ENCODE assay signal across 1 cellular context in the genomic region with DNA sequence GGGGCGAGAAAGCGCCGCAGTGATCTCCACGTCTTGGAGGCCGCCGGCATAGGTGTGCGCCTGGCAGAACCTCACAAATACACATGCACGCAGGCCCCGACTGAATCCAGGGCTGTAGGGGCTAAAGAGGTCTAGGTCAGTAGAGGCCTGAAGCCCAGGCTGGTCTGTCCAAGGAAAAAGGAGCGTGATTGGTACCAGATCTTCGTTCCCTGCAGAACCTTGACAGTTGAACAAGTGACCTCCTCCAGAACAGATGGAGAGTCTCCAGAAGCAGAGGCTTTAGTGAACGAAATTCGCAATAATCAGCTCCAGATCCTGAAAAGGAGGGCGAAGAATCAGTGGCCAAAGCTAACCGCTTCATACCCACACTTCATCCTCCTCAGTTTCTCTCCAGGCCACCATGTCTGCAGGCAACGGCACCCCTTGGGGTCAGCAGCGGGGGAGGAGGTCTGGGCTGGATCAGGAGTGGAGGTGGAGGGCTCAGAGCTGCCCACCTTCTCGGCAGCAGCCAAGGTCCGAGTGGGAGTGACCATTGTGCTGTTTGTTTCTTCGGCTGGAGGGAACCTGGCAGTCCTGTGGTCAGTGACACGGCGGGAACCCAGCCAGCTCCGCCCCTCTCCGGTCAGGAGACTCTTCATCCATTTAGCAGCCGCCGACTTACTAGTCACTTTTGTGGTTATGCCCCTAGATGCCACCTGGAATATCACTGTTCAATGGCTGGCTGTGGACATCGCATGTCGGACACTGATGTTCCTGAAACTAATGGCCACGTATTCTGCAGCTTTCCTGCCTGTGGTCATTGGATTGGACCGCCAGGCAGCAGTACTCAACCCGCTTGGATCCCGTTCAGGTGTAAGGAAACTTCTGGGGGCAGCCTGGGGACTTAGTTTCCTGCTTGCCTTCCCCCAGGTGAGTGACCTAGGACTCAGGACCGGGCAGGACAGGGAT.
A peak's percentile ranks its signal among the peaks of the same experiment; 100 is the strongest.
TF ChIP-seq lines count a peak whose summit lies in the region.

No MANE protein-coding gene starts in this region.

TF ChIP-seq in K562, 482 proteins besides CTCF, POLR2A, EP300 and RAD21 (continued from another document and continues in another):
- TF ChIP-seq NELFE (IDR thresholded peaks at IDR 0.05; ENCODE audit: insufficient read depth, insufficient read length): no peak
- TF ChIP-seq ZNF217 (CRISPR knock-in tag; IDR thresholded peaks at IDR 0.05): no peak
- TF ChIP-seq ZNF436 (CRISPR knock-in tag; IDR thresholded peaks at IDR 0.05): no peak
- TF ChIP-seq CCNT2 (IDR thresholded peaks at IDR 0.05; ENCODE audit: borderline replicate concordance, extremely low read depth, insufficient read length, low read depth, low read length): peak; percentile 17
- no peak for TF ChIP-seq NUFIP1 (IDR thresholded peaks at IDR 0.05; ENCODE audit: partially characterized antibody)
- TF ChIP-seq, protein P1, sequence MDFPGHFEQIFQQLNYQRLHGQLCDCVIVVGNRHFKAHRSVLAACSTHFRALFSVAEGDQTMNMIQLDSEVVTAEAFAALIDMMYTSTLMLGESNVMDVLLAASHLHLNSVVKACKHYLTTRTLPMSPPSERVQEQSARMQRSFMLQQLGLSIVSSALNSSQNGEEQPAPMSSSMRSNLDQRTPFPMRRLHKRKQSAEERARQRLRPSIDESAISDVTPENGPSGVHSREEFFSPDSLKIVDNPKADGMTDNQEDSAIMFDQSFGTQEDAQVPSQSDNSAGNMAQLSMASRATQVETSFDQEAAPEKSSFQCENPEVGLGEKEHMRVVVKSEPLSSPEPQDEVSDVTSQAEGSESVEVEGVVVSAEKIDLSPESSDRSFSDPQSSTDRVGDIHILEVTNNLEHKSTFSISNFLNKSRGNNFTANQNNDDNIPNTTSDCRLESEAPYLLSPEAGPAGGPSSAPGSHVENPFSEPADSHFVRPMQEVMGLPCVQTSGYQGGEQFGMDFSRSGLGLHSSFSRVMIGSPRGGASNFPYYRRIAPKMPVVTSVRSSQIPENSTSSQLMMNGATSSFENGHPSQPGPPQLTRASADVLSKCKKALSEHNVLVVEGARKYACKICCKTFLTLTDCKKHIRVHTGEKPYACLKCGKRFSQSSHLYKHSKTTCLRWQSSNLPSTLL (IDR thresholded peaks at IDR 0.05): no peak
- no peak for TF ChIP-seq GABPB2 (CRISPR knock-in tag; conservative IDR thresholded peaks at IDR 0.05)
- TF ChIP-seq ELF2 (CRISPR knock-in tag; IDR thresholded peaks at IDR 0.05): no peak
- TF ChIP-seq, protein P2, sequence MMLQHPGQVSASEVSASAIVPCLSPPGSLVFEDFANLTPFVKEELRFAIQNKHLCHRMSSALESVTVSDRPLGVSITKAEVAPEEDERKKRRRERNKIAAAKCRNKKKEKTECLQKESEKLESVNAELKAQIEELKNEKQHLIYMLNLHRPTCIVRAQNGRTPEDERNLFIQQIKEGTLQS (IDR thresholded peaks at IDR 0.05): no peak
- TF ChIP-seq, protein P2 (CRISPR knock-in tag; conservative IDR thresholded peaks at IDR 0.05): no peak
- 0 out of 3 replicates have a peak, but pooled peaks of 1 of the 2 experiments have one; percentile 7 for TF ChIP-seq CBX3 (IDR thresholded peaks at IDR 0.05; ENCODE audit: borderline replicate concordance in 1 of 2, low read length in 2 of 2)
- no peak for TF ChIP-seq RNF2 (IDR thresholded peaks at IDR 0.05)
- TF ChIP-seq GABPB1 (CRISPR knock-in tag; IDR thresholded peaks at IDR 0.05): peak; percentile 43; the same call in 1 of the 2 replicates
- TF ChIP-seq, protein P3, sequence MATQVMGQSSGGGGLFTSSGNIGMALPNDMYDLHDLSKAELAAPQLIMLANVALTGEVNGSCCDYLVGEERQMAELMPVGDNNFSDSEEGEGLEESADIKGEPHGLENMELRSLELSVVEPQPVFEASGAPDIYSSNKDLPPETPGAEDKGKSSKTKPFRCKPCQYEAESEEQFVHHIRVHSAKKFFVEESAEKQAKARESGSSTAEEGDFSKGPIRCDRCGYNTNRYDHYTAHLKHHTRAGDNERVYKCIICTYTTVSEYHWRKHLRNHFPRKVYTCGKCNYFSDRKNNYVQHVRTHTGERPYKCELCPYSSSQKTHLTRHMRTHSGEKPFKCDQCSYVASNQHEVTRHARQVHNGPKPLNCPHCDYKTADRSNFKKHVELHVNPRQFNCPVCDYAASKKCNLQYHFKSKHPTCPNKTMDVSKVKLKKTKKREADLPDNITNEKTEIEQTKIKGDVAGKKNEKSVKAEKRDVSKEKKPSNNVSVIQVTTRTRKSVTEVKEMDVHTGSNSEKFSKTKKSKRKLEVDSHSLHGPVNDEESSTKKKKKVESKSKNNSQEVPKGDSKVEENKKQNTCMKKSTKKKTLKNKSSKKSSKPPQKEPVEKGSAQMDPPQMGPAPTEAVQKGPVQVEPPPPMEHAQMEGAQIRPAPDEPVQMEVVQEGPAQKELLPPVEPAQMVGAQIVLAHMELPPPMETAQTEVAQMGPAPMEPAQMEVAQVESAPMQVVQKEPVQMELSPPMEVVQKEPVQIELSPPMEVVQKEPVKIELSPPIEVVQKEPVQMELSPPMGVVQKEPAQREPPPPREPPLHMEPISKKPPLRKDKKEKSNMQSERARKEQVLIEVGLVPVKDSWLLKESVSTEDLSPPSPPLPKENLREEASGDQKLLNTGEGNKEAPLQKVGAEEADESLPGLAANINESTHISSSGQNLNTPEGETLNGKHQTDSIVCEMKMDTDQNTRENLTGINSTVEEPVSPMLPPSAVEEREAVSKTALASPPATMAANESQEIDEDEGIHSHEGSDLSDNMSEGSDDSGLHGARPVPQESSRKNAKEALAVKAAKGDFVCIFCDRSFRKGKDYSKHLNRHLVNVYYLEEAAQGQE (CRISPR knock-in tag; IDR thresholded peaks at IDR 0.05; ENCODE audit: low read depth): no peak
- no peak for TF ChIP-seq ADNP (tag; IDR thresholded peaks at IDR 0.05)
- 0 out of 2 replicates have a peak, but pooled peaks have one; percentile 36 for TF ChIP-seq BHLHE40 (IDR thresholded peaks at IDR 0.05; ENCODE audit: low read length)
- TF ChIP-seq ZNF780A (CRISPR knock-in tag; IDR thresholded peaks at IDR 0.05): no peak
- TF ChIP-seq, protein P4, sequence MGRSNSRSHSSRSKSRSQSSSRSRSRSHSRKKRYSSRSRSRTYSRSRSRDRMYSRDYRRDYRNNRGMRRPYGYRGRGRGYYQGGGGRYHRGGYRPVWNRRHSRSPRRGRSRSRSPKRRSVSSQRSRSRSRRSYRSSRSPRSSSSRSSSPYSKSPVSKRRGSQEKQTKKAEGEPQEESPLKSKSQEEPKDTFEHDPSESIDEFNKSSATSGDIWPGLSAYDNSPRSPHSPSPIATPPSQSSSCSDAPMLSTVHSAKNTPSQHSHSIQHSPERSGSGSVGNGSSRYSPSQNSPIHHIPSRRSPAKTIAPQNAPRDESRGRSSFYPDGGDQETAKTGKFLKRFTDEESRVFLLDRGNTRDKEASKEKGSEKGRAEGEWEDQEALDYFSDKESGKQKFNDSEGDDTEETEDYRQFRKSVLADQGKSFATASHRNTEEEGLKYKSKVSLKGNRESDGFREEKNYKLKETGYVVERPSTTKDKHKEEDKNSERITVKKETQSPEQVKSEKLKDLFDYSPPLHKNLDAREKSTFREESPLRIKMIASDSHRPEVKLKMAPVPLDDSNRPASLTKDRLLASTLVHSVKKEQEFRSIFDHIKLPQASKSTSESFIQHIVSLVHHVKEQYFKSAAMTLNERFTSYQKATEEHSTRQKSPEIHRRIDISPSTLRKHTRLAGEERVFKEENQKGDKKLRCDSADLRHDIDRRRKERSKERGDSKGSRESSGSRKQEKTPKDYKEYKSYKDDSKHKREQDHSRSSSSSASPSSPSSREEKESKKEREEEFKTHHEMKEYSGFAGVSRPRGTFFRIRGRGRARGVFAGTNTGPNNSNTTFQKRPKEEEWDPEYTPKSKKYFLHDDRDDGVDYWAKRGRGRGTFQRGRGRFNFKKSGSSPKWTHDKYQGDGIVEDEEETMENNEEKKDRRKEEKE (IDR thresholded peaks at IDR 0.05; ENCODE audit: borderline replicate concordance in 1 of 2, control insufficient read depth in 1 of 2, low read depth in 2 of 2, low read length in 1 of 2): no peak
- no peak for TF ChIP-seq PHF20 (IDR thresholded peaks at IDR 0.05; ENCODE audit: partially characterized antibody)
- no peak for TF ChIP-seq ZC3H11A (IDR thresholded peaks at IDR 0.05; ENCODE audit: low read depth, low read length)
- TF ChIP-seq SRSF3 (IDR thresholded peaks at IDR 0.05; ENCODE audit: insufficient read depth, low read length): no peak
- TF ChIP-seq MED1 (CRISPR knock-in tag; IDR thresholded peaks at IDR 0.05; ENCODE audit: borderline replicate concordance): no peak
- no peak for TF ChIP-seq IFI16 (CRISPR knock-in tag; IDR thresholded peaks at IDR 0.05)
- no peak for TF ChIP-seq LEF1 (IDR thresholded peaks at IDR 0.05)
- no peak for TF ChIP-seq RBM17 (IDR thresholded peaks at IDR 0.05; ENCODE audit: borderline replicate concordance, low read depth, low read length)
- TF ChIP-seq HDAC8 (tag; IDR thresholded peaks at IDR 0.05): no peak
- TF ChIP-seq RFX1 (IDR thresholded peaks at IDR 0.05): no peak
- TF ChIP-seq NFIC (IDR thresholded peaks at IDR 0.05): no peak
- TF ChIP-seq, protein P5, sequence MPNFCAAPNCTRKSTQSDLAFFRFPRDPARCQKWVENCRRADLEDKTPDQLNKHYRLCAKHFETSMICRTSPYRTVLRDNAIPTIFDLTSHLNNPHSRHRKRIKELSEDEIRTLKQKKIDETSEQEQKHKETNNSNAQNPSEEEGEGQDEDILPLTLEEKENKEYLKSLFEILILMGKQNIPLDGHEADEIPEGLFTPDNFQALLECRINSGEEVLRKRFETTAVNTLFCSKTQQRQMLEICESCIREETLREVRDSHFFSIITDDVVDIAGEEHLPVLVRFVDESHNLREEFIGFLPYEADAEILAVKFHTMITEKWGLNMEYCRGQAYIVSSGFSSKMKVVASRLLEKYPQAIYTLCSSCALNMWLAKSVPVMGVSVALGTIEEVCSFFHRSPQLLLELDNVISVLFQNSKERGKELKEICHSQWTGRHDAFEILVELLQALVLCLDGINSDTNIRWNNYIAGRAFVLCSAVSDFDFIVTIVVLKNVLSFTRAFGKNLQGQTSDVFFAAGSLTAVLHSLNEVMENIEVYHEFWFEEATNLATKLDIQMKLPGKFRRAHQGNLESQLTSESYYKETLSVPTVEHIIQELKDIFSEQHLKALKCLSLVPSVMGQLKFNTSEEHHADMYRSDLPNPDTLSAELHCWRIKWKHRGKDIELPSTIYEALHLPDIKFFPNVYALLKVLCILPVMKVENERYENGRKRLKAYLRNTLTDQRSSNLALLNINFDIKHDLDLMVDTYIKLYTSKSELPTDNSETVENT (CRISPR knock-in tag; IDR thresholded peaks at IDR 0.05): no peak
- TF ChIP-seq SRSF7 (optimal IDR thresholded peaks at IDR 0.05; ENCODE audit: low read depth, low read length): no peak
- no peak for TF ChIP-seq GABPA (tag; conservative IDR thresholded peaks at IDR 0.05; ENCODE audit: low read depth)
- no peak for TF ChIP-seq ZNF165 (CRISPR knock-in tag; IDR thresholded peaks at IDR 0.05; ENCODE audit: borderline replicate concordance)
- no peak for TF ChIP-seq ZC3H8 (IDR thresholded peaks at IDR 0.05)
- TF ChIP-seq, protein P6, sequence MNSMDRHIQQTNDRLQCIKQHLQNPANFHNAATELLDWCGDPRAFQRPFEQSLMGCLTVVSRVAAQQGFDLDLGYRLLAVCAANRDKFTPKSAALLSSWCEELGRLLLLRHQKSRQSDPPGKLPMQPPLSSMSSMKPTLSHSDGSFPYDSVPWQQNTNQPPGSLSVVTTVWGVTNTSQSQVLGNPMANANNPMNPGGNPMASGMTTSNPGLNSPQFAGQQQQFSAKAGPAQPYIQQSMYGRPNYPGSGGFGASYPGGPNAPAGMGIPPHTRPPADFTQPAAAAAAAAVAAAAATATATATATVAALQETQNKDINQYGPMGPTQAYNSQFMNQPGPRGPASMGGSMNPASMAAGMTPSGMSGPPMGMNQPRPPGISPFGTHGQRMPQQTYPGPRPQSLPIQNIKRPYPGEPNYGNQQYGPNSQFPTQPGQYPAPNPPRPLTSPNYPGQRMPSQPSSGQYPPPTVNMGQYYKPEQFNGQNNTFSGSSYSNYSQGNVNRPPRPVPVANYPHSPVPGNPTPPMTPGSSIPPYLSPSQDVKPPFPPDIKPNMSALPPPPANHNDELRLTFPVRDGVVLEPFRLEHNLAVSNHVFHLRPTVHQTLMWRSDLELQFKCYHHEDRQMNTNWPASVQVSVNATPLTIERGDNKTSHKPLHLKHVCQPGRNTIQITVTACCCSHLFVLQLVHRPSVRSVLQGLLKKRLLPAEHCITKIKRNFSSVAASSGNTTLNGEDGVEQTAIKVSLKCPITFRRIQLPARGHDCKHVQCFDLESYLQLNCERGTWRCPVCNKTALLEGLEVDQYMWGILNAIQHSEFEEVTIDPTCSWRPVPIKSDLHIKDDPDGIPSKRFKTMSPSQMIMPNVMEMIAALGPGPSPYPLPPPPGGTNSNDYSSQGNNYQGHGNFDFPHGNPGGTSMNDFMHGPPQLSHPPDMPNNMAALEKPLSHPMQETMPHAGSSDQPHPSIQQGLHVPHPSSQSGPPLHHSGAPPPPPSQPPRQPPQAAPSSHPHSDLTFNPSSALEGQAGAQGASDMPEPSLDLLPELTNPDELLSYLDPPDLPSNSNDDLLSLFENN (IDR thresholded peaks at IDR 0.05; ENCODE audit: low read depth in 2 of 2, low read length in 2 of 2): no peak
- TF ChIP-seq, protein P7, sequence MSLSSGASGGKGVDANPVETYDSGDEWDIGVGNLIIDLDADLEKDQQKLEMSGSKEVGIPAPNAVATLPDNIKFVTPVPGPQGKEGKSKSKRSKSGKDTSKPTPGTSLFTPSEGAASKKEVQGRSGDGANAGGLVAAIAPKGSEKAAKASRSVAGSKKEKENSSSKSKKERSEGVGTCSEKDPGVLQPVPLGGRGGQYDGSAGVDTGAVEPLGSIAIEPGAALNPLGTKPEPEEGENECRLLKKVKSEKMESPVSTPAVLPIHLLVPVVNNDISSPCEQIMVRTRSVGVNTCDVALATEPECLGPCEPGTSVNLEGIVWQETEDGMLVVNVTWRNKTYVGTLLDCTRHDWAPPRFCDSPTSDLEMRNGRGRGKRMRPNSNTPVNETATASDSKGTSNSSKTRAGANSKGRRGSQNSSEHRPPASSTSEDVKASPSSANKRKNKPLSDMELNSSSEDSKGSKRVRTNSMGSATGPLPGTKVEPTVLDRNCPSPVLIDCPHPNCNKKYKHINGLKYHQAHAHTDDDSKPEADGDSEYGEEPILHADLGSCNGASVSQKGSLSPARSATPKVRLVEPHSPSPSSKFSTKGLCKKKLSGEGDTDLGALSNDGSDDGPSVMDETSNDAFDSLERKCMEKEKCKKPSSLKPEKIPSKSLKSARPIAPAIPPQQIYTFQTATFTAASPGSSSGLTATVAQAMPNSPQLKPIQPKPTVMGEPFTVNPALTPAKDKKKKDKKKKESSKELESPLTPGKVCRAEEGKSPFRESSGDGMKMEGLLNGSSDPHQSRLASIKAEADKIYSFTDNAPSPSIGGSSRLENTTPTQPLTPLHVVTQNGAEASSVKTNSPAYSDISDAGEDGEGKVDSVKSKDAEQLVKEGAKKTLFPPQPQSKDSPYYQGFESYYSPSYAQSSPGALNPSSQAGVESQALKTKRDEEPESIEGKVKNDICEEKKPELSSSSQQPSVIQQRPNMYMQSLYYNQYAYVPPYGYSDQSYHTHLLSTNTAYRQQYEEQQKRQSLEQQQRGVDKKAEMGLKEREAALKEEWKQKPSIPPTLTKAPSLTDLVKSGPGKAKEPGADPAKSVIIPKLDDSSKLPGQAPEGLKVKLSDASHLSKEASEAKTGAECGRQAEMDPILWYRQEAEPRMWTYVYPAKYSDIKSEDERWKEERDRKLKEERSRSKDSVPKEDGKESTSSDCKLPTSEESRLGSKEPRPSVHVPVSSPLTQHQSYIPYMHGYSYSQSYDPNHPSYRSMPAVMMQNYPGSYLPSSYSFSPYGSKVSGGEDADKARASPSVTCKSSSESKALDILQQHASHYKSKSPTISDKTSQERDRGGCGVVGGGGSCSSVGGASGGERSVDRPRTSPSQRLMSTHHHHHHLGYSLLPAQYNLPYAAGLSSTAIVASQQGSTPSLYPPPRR (CRISPR knock-in tag; IDR thresholded peaks at IDR 0.05; ENCODE audit: borderline replicate concordance): no peak
- no peak for TF ChIP-seq ZFP36 (IDR thresholded peaks at IDR 0.05; ENCODE audit: low read depth, low read length, partially characterized antibody)
